ENCODE assay signal across 10 cellular contexts in genomic region chr4:112813790-112814189, GRCh38.
DNase-seq lines count a peak whose midpoint lies in the region; ATAC-seq, FAIRE-seq and TF ChIP-seq lines count a peak whose summit lies in the region.
"Had no signal": no experiment of that assay in that cellular context is flagged by ENCODE, and none has a peak within 500 bp of the region (broad histone marks: within the 10 kb centered on the region; RNA-seq: fewer than 3 reads in every experiment).

No MANE protein-coding gene starts in this region.

- FAIRE-seq in D721Med (lab: Jason Lieb, UNC): no peak

- intact Hi-C loops in left ventricle myocardium inferior (cut with micrococcal nuclease): no loop called here

- DNase-seq in GM03348 (ENCODE audit: low spot score) (peak; percentile 40), NCI-H226 (peak; percentile 44), kidney glomerular epithelial cell (lab: John Stamatoyannopoulos, UW) (peak; percentile 10), D721Med (ENCODE audit: insufficient read length, low spot score) (no peak), cerebellum (ENCODE audit: low spot score) (no peak), GF-D8 (lab: John Stamatoyannopoulos, UW) (no peak), left ventricle myocardium inferior (no peak)
- DNase-seq: NCI-H2029, right lobe of liver had no signal

- no peak overlapping the region for H3K4me3 ChIP-seq in left ventricle myocardium inferior
- H3K4me3 ChIP-seq: right lobe of liver had no signal

- peak; percentile 44 for ATAC-seq in GM21447 (IDR thresholded peaks at IDR 0.05; ENCODE audit: unreplicated experiment)
- ATAC-seq: right lobe of liver had no signal

- TF ChIP-seq CTCF in D721Med (IDR thresholded peaks at IDR 0.05; ENCODE audit: insufficient read depth, missing control alignments) (no peak), left ventricle myocardium inferior (IDR thresholded peaks at IDR 0.05; ENCODE audit: borderline replicate concordance) (no peak)

- H3K36me3 ChIP-seq in left ventricle myocardium inferior: no peaks in the 10 kb centered on the region
- H3K36me3 ChIP-seq: right lobe of liver had no signal

- no peaks in the 10 kb centered on the region for H3K9me3 ChIP-seq in left ventricle myocardium inferior (replicated peaks)
- H3K9me3 ChIP-seq: right lobe of liver had no signal

- peaks cover 12% of the 10 kb centered on the region for H3K4me1 ChIP-seq in left ventricle myocardium inferior
- H3K4me1 ChIP-seq: right lobe of liver had no signal

- H3K27ac ChIP-seq in left ventricle myocardium inferior (replicated peaks): no peak overlapping the region
- H3K27ac ChIP-seq: right lobe of liver had no signal

- H3K27me3 ChIP-seq in left ventricle myocardium inferior (ENCODE audit: low read depth): no peaks in the 10 kb centered on the region
- H3K27me3 ChIP-seq: right lobe of liver had no signal

Comparison
In these comparisons a context has a peak if more than half of its experiments do, and no peak if none do; other contexts are left out.
1. DNase-seq: peak in GM03348 (single experiment), NCI-H226 (single experiment) and kidney glomerular epithelial cell (single experiment); none in D721Med (single experiment), cerebellum (single experiment), GF-D8 (single experiment) and left ventricle myocardium inferior (single experiment).